In the genomic region with DNA sequence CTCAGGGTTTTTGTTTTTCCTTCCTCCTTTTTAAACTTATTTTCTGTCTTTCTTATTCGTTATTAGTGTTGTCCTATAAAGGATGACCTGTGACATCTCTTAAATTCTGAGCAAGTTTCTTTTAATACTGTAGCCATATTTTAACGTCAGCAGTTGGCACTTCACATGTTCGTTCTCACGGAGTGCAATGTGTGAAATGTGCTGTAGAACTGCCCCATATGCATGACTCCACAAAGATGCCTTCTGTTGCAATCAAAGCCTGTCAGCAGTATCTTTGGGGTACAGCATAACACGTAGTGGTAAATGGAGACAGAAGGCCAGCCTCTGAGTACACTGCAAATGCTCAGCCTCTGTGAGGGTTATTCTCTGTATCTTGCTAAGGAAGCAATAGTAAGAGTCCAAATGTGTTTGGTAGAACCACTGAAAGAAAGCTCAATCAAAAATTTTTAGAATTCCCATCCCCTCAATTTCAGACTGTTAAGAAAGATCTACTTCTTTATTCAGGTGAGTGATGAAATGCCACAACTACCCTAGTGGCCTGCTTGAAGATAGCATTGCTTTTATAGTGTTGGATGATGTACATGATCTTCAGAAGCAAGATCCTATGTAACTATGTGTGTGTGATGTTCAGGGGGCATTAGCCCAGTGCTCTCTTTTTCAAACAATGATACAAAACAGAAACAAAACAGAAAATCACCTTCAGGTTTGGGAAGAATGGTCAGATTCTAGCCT, we compare ENCODE assay signal across 25 cellular contexts.
DNase-seq lines count a peak whose midpoint lies in the region; ATAC-seq, FAIRE-seq and TF ChIP-seq lines count a peak whose summit lies in the region.
"Had no signal": no experiment of that assay in that cellular context is flagged by ENCODE, and none has a peak within 500 bp of the region (broad histone marks: within the 10 kb centered on the region; RNA-seq: fewer than 3 reads in every experiment).

No MANE protein-coding gene starts in this region.

- CTCF ChIA-PET in H1 (lab: Charles Lee; ENCODE audit: partially characterized antibody): interaction anchor here (0.5 to 3.1 kb wide), 5 partner anchors 12 to 484 kb away, joined by 3 to 10 read pairs (median 3); no protein-coding TSS in a partner anchor

- 0 out of 2 replicates have a peak overlapping the region, but pooled peaks have one; percentile 1 for H2BK15ac ChIP-seq in H1 (ENCODE audit: low read length)

- 86% methylated on average over 5 of the region's 5 CpGs; no CpG with 5 or more reads in 1 of the 2 experiments for WGBS in H1 (ENCODE audit: extremely low coverage in 1 of 2, insufficient coverage in 1 of 2, insufficient read length in 1 of 2, insufficient replicate concordance in 2 of 2, low coverage in 1 of 2, low lambda C conversion rate in 2 of 2, missing lambda C conversion rate in 1 of 2), 2 experiments
- WGBS in smooth muscle cell (ENCODE audit: low lambda C conversion rate): 59% methylated on average over 5 of the region's 5 CpGs
- 67 to 75% (median 73%) methylated on average over 5 of the region's 5 CpGs for WGBS in heart left ventricle, 4 donors

- peak in 1 of 3 experiments; percentile 26; a peak in 1 of 4 replicates for TF ChIP-seq CTCF in H1 (IDR thresholded peaks at IDR 0.05; ENCODE audit: control extremely low read depth in 1 of 3, insufficient read depth in 1 of 3, low read depth in 1 of 3, low read length in 3 of 3)
- TF ChIP-seq CTCF in smooth muscle cell (IDR thresholded peaks at IDR 0.05; ENCODE audit: borderline replicate concordance, insufficient read depth, poor library complexity, severe bottlenecking): no peak
- TF ChIP-seq CTCF in heart left ventricle (IDR thresholded peaks at IDR 0.05): peak in 1 of 12 donors; percentile 22

- H3K79me1 ChIP-seq in H1 (ENCODE audit: low read depth, low read length): no peaks in the 10 kb centered on the region

- H3K23ac ChIP-seq in H1 (ENCODE audit: insufficient read length): no peak overlapping the region

- H3K36me3 ChIP-seq in H1 (ENCODE audit: control insufficient read depth in 2 of 4, insufficient read depth in 4 of 4, low read length in 3 of 4): no peaks in the 10 kb centered on the region
- H3K36me3 ChIP-seq in smooth muscle cell (ENCODE audit: low read depth): no peaks in the 10 kb centered on the region
- H3K36me3 ChIP-seq in heart left ventricle: no peaks in the 10 kb centered on the region
- H3K36me3 ChIP-seq: BLaER1 treated with 17β-estradiol and CSF1 and Interleukin-3, amounts not matched to agents 10 nM and 100 nM; lower lobe of right lung; transverse colon had no signal

- no peak for TF ChIP-seq RAD21 in H1 (IDR thresholded peaks at IDR 0.05 in 1 of 2, conservative IDR thresholded peaks at IDR 0.05 in 1 of 2; ENCODE audit: low read depth in 2 of 2, low read length in 2 of 2)

- DNase-seq in H1 (ENCODE audit: low read depth in 1 of 2, low spot score in 2 of 2) (no peak), smooth muscle cell (lab: John Stamatoyannopoulos, UW; ENCODE audit: unreplicated experiment) (no peak), heart left ventricle (no peak)
- DNase-seq: activated CD4-positive, alpha-beta T cell treated with anti-CD3 and anti-CD28 coated beads, Interleukin-2, amount 50 U/mL, for 4 hours; activated naive CD4-positive, alpha-beta T cell treated with Interleukin-2 at 50 U/mL for 16 hours; activated T-cell treated with anti-CD3 and anti-CD28 coated beads for 4 hours; anterior cingulate cortex; DMS153; immature natural killer cell; lower lobe of right lung; naive B cell; NCI-H1436 treated with DMSO at 0.1 percent for 48 hours; NCI-H82; posterior cingulate gyrus; transverse colon had no signal

- no peak for TF ChIP-seq POLR2A in H1 (IDR thresholded peaks at IDR 0.05; ENCODE audit: control extremely low read depth in 1 of 2, low read depth in 2 of 2, low read length in 2 of 2)
- no peak for TF ChIP-seq POLR2A in heart left ventricle (IDR thresholded peaks at IDR 0.05)

- H3K9me3 ChIP-seq in H1 (ENCODE audit: insufficient read depth in 2 of 2, low read depth in 1 of 2, low read length in 1 of 2) (no peaks in the 10 kb centered on the region), smooth muscle cell (replicated peaks; ENCODE audit: low read depth) (no peaks in the 10 kb centered on the region), heart left ventricle (no peaks in the 10 kb centered on the region)
- H3K9me3 ChIP-seq: BLaER1 treated with 17β-estradiol and CSF1 and Interleukin-3, amounts not matched to agents 10 nM and 100 nM; lower lobe of right lung; transverse colon had no signal

- H4K91ac ChIP-seq in H1 (replicated peaks; ENCODE audit: insufficient read length, low read length): no peak overlapping the region

- intact Hi-C loops in heart left ventricle (cut with DNase I): loop anchor here in 4 of 10 donors (5.0 to 10.0 kb wide), 3 partner anchors 157 to 455 kb away; no protein-coding TSS in a partner anchor

- no peak overlapping the region for H4K8ac ChIP-seq in H1 (ENCODE audit: extremely low read depth, insufficient read depth, low read length)

- H3K4ac ChIP-seq in H1 (replicated peaks; ENCODE audit: insufficient read length, low read depth, low read length): no peak overlapping the region

- no peaks in the 10 kb centered on the region for H3K79me2 ChIP-seq in H1 (ENCODE audit: control insufficient read depth in 1 of 2, insufficient read depth in 2 of 2, low read length in 2 of 2)
- H3K79me2 ChIP-seq in smooth muscle cell (ENCODE audit: low read depth): no peaks in the 10 kb centered on the region

- H4K5ac ChIP-seq in H1 (ENCODE audit: insufficient read length, low read depth, low read length): no peak overlapping the region

- H3K27me3 ChIP-seq in H1 (replicated peaks in 1 of 4; ENCODE audit: control insufficient read depth in 3 of 4, extremely low read depth in 1 of 4, insufficient read depth in 3 of 4, low read length in 3 of 4): no peaks in the 10 kb centered on the region
- H3K27me3 ChIP-seq in smooth muscle cell (ENCODE audit: low read depth): no peaks in the 10 kb centered on the region
- no peaks in the 10 kb centered on the region for H3K27me3 ChIP-seq in heart left ventricle
- H3K27me3 ChIP-seq: BLaER1 treated with 17β-estradiol and CSF1 and Interleukin-3, amounts not matched to agents 10 nM and 100 nM; transverse colon had no signal

- no peak overlapping the region for H2BK20ac ChIP-seq in H1 (ENCODE audit: low read length)

- FAIRE-seq in H1 (lab: Jason Lieb, UNC): peak; percentile 62
- FAIRE-seq: colon, endothelial cell of umbilical vein, RCC 7860, TTC549 had no signal

- no peaks in the 10 kb centered on the region for H3F3A ChIP-seq in smooth muscle cell (ENCODE audit: low read depth)

- H2BK5ac ChIP-seq in H1 (ENCODE audit: low read depth, low read length): no peak overlapping the region

- peaks cover 0 to 9% (median 3%) of the 10 kb centered on the region in 4 experiments; a peak in 6 of 7 replicates for H3K4me1 ChIP-seq in H1 (replicated peaks in 1 of 4; ENCODE audit: control insufficient read depth in 3 of 4, insufficient read depth in 4 of 4, low read length in 3 of 4)
- H3K4me1 ChIP-seq in smooth muscle cell (ENCODE audit: low read depth): peaks cover 29% of the 10 kb centered on the region
- H3K4me1 ChIP-seq in heart left ventricle: no peaks in the 10 kb centered on the region
- H3K4me1 ChIP-seq: BLaER1 treated with 17β-estradiol and CSF1 and Interleukin-3, amounts not matched to agents 10 nM and 100 nM; lower lobe of right lung; transverse colon had no signal

- no peak overlapping the region for H3K27ac ChIP-seq in H1 (ENCODE audit: low read depth, low read length)
- H3K27ac ChIP-seq in smooth muscle cell (ENCODE audit: low read depth): peak overlapping the region; percentile 52
- H3K27ac ChIP-seq in heart left ventricle: no peak overlapping the region
- H3K27ac ChIP-seq: BLaER1 treated with 17β-estradiol and CSF1 and Interleukin-3, amounts not matched to agents 10 nM and 100 nM; lower lobe of right lung; transverse colon had no signal

- H3K18ac ChIP-seq in H1 (ENCODE audit: extremely low read depth, low read length): no peak overlapping the region

- H4K20me1 ChIP-seq in H1 (replicated peaks in 1 of 2; ENCODE audit: control insufficient read depth in 1 of 2, insufficient read depth in 2 of 2, low read length in 2 of 2) (no peaks in the 10 kb centered on the region), smooth muscle cell (ENCODE audit: low read depth) (no peaks in the 10 kb centered on the region)
- H4K20me1 ChIP-seq: BLaER1 treated with 17β-estradiol and CSF1 and Interleukin-3, amounts not matched to agents 10 nM and 100 nM had no signal

- no peaks in the 10 kb centered on the region for H3K23me2 ChIP-seq in H1 (ENCODE audit: low read depth, low read length)

- no peak overlapping the region for H3K4me2 ChIP-seq in H1 (ENCODE audit: insufficient read depth in 1 of 2, low read depth in 2 of 2, low read length in 2 of 2)
- H3K4me2 ChIP-seq in smooth muscle cell: peak overlapping the region; percentile 30
- H3K4me2 ChIP-seq: BLaER1 treated with 17β-estradiol and CSF1 and Interleukin-3, amounts not matched to agents 10 nM and 100 nM had no signal

- TF ChIP-seq EP300 in H1 (IDR thresholded peaks at IDR 0.05; ENCODE audit: borderline replicate concordance in 1 of 2, low read depth in 2 of 2, low read length in 2 of 2): no peak

- H3K9ac ChIP-seq in H1 (replicated peaks in 1 of 4; ENCODE audit: extremely low read depth in 1 of 4, low read depth in 3 of 4, low read length in 3 of 4) (no peak overlapping the region), smooth muscle cell (ENCODE audit: low read depth) (no peak overlapping the region)
- H3K9ac ChIP-seq: BLaER1 treated with 17β-estradiol and CSF1 and Interleukin-3, amounts not matched to agents 10 nM and 100 nM had no signal

- H2AFZ ChIP-seq in H1 (ENCODE audit: low read length) (no peak overlapping the region), smooth muscle cell (ENCODE audit: low read depth) (peak overlapping the region; percentile 77)

- H3K4me3 ChIP-seq in H1 (ENCODE audit: extremely low read depth in 1 of 4, insufficient read depth in 2 of 4, low read depth in 3 of 4, low read length in 4 of 4) (no peak overlapping the region), smooth muscle cell (no peak overlapping the region), heart left ventricle (no peak overlapping the region)
- H3K4me3 ChIP-seq: BLaER1 treated with 17β-estradiol and CSF1 and Interleukin-3, amounts not matched to agents 10 nM and 100 nM; lower lobe of right lung; transverse colon had no signal

- H3K14ac ChIP-seq in H1 (ENCODE audit: insufficient read length): no peak overlapping the region

- H2AK5ac ChIP-seq in H1 (ENCODE audit: low read depth, low read length): no peak overlapping the region

- H3K56ac ChIP-seq in H1 (replicated peaks; ENCODE audit: insufficient read length, low read depth, low read length): no peak overlapping the region

- POLR2A ChIA-PET in H1 (lab: Charles Lee; ENCODE audit: partially characterized antibody): no interaction called here

- H2BK120ac ChIP-seq in H1 (replicated peaks; ENCODE audit: low read depth, low read length): no peak overlapping the region

- ATAC-seq in GM18867 (IDR thresholded peaks at IDR 0.05; ENCODE audit: unreplicated experiment) (peak; percentile 43), HG03520 (IDR thresholded peaks at IDR 0.05; ENCODE audit: unreplicated experiment) (peak; percentile 42), heart left ventricle (no peak), HG02852 (IDR thresholded peaks at IDR 0.05; ENCODE audit: unreplicated experiment) (no peak), GM21423 (IDR thresholded peaks at IDR 0.05; ENCODE audit: unreplicated experiment) (no peak), HG02588 (IDR thresholded peaks at IDR 0.05; ENCODE audit: unreplicated experiment) (no peak)
- ATAC-seq: lower lobe of right lung had no signal

- no peak overlapping the region for H2BK12ac ChIP-seq in H1 (ENCODE audit: low read depth, low read length)

Comparison
In these comparisons a context has a peak if more than half of its experiments do, and no peak if none do; other contexts are left out.
1. ATAC-seq: peak in GM18867 (single experiment) and HG03520 (single experiment); none in heart left ventricle (0 of 4), HG02852 (single experiment), GM21423 (single experiment) and HG02588 (single experiment).